ENCODE assay signal across 9 cellular contexts in genomic region chr10:70053212-70053895, GRCh38. TPM values are rescaled to one million over a fixed set of nuclear protein-coding genes. Genes with fewer than 3 reads are reported as not detected.
DNase-seq lines count a peak whose midpoint lies in the region; ATAC-seq and TF ChIP-seq lines count a peak whose summit lies in the region.
"Had no signal": no experiment of that assay in that cellular context is flagged by ENCODE, and none has a peak within 500 bp of the region (broad histone marks: within the 10 kb centered on the region; RNA-seq: fewer than 3 reads in every experiment).

No MANE protein-coding gene starts in this region.

- DNase-seq in NCI-H1436 (lab: John Stamatoyannopoulos, UW), result peak; percentile 22
- DNase-seq in NCI-H1436 treated with DMSO at 0.1 percent for 48 hours (lab: John Stamatoyannopoulos, UW), result no peak
- peak; percentile 52 for DNase-seq in WTC11 (ENCODE audit: low spot score)
- peak; percentile 5 for DNase-seq in fibroblast of villous mesenchyme (ENCODE audit: low read depth)
- DNase-seq in activated gamma-delta T cell (lab: John Stamatoyannopoulos, UW), result no peak
- no peak for DNase-seq in cerebellar nuclear complex (lab: John Stamatoyannopoulos, UW)
- DNase-seq: activated B cell treated with CpG ODN at 0.5 μM for 24 hours had no signal

- H3K4me3 Mint-ChIP-seq in WTC11, result peak overlapping the region; percentile 77

- H3K36me3 ChIP-seq in neuron (ENCODE audit: insufficient read depth, low read length), result peaks cover 5% of the 10 kb centered on the region

- no peak overlapping the region for H3K27ac Mint-ChIP-seq in WTC11
- H3K27ac Mint-ChIP-seq: activated B cell treated with CpG ODN at 0.5 μM for 24 hours had no signal

- H3K9me3 Mint-ChIP-seq in WTC11, result no peaks in the 10 kb centered on the region
- H3K9me3 Mint-ChIP-seq: activated B cell treated with CpG ODN at 0.5 μM for 24 hours had no signal

- H3K9me3 ChIP-seq in neuron (ENCODE audit: low read length), result no peaks in the 10 kb centered on the region

- H3K4me3 ChIP-seq in fibroblast of villous mesenchyme (ENCODE audit: low read depth, low read length) (peak overlapping the region; percentile 54), neuron (ENCODE audit: low read length) (peak overlapping the region; percentile 95)

- ATAC-seq in WTC11 (peak; percentile 50), HG02852 (IDR thresholded peaks at IDR 0.05; ENCODE audit: unreplicated experiment) (no peak)

- peaks cover 16% of the 10 kb centered on the region for H3K4me1 ChIP-seq in neuron (ENCODE audit: insufficient read depth, low read length)

- H3K27me3 ChIP-seq in neuron (ENCODE audit: insufficient read depth, low read length), result no peaks in the 10 kb centered on the region

- TF ChIP-seq CTCF in WTC11 (IDR thresholded peaks at IDR 0.05), result no peak
- TF ChIP-seq CTCF in fibroblast of villous mesenchyme (IDR thresholded peaks at IDR 0.05; ENCODE audit: insufficient read depth, low read depth, low read length), result no peak

- H2AFZ ChIP-seq in neuron (ENCODE audit: low read depth, low read length), result peak overlapping the region; percentile 87

- POLR2A ChIA-PET in WTC11 (lab: Charles Lee), result interaction anchor here (0.6 kb wide), 1 partner anchor 1629 kb away, joined by 4 read pairs; no protein-coding TSS in a partner anchor

- H3K4me1 Mint-ChIP-seq in WTC11, result peaks cover 29% of the 10 kb centered on the region

- CTCF ChIA-PET in WTC11 (lab: Charles Lee), result interaction anchor here (1.0 to 1.8 kb wide), 2 partner anchors 94 to 139 kb away, joined by 3 to 13 read pairs; no protein-coding TSS in a partner anchor

- H3K27me3 Mint-ChIP-seq in WTC11 (ENCODE audit: low read depth), result peaks cover 76% of the 10 kb centered on the region

- H3K36me3 Mint-ChIP-seq in WTC11, result no peaks in the 10 kb centered on the region

TF ChIP-seq in WTC11, 78 proteins besides CTCF, POLR2A, EP300 and RAD21:
- TF ChIP-seq SP1 (CRISPR knock-in tag; conservative IDR thresholded peaks at IDR 0.05), result 0 out of 2 replicates have a peak, but pooled peaks have one; percentile 13
- no peak for TF ChIP-seq OVOL2 (CRISPR knock-in tag; IDR thresholded peaks at IDR 0.05; ENCODE audit: borderline replicate concordance)

RNA-seq across cellular contexts. Expression of gene MACROH2A2, which starts 0.7 kb away (rescaled TPM):
- total RNA-seq in WTC11 (2021), result 33.0 to 35.4 TPM (median 33.5 TPM) in 3 replicates
- 3.9 TPM in 2 replicates for total RNA-seq in fibroblast of villous mesenchyme
- total RNA-seq: activated B cell treated with CpG ODN at 0.5 μM for 24 hours had no signal

Comparison
In these comparisons a context has a peak if more than half of its experiments do, and no peak if none do; other contexts are left out.
1. DNase-seq: peak in NCI-H1436 (single experiment), WTC11 (single experiment) and fibroblast of villous mesenchyme (single experiment); none in NCI-H1436 treated with DMSO at 0.1 percent for 48 hours (single experiment), activated gamma-delta T cell (single experiment) and cerebellar nuclear complex (0 of 2).